In genomic region chr19:277581-278165, GRCh38 we compare ENCODE assay signal across 15 cellular contexts. TPM values are rescaled to one million over a fixed set of nuclear protein-coding genes. Genes with fewer than 3 reads are reported as not detected.
DNase-seq lines count a peak whose midpoint lies in the region; TF ChIP-seq lines count a peak whose summit lies in the region.
"Had no signal": no experiment of that assay in that cellular context is flagged by ENCODE, and none has a peak within 500 bp of the region (broad histone marks: within the 10 kb centered on the region; RNA-seq: fewer than 3 reads in every experiment).

No MANE protein-coding gene starts in this region.

- H3K9me3 ChIP-seq in endodermal cell (ENCODE audit: control insufficient read depth, low read length), result no peaks in the 10 kb centered on the region
- no peaks in the 10 kb centered on the region for H3K9me3 ChIP-seq in mesenchymal stem cell (ENCODE audit: control insufficient read depth, low read length)
- H3K9me3 ChIP-seq: colonic mucosa, Peyer's patch had no signal

- H3K4me3 Mint-ChIP-seq in endodermal cell (no peak overlapping the region), glutamatergic neuron (ENCODE audit: unreplicated experiment) (no peak overlapping the region), mesothelial cell of epicardium (no peak overlapping the region)
- H3K4me3 Mint-ChIP-seq: CD4-positive, alpha-beta T cell had no signal

- no peak overlapping the region for H2AK5ac ChIP-seq in mesenchymal stem cell (ENCODE audit: low read length, severe bottlenecking)

- H3K23ac ChIP-seq in mesenchymal stem cell (ENCODE audit: low read length in 2 of 2), result no peak overlapping the region

- H3K9me3 Mint-ChIP-seq in endodermal cell, result no peaks in the 10 kb centered on the region
- no peaks in the 10 kb centered on the region for H3K9me3 Mint-ChIP-seq in glutamatergic neuron (ENCODE audit: unreplicated experiment)
- no peaks in the 10 kb centered on the region for H3K9me3 Mint-ChIP-seq in mesothelial cell of epicardium
- H3K9me3 Mint-ChIP-seq: activated naive CD4-positive, alpha-beta T cell treated with anti-CD3 and anti-CD28 coated beads, Interleukin-2, amount 50 U/mL, for 72 hours; CD4-positive, alpha-beta T cell had no signal

- H3K4me1 ChIP-seq in endodermal cell (ENCODE audit: control insufficient read depth, insufficient read depth, low read length) (no peaks in the 10 kb centered on the region), mesenchymal stem cell (ENCODE audit: control insufficient read depth, insufficient read depth, low read depth, low read length) (peaks cover 1% of the 10 kb centered on the region)
- H3K4me1 ChIP-seq: colonic mucosa, Peyer's patch had no signal

- H4K8ac ChIP-seq in mesenchymal stem cell (ENCODE audit: low read length), result no peak overlapping the region

- no peak overlapping the region for H2BK15ac ChIP-seq in mesenchymal stem cell (ENCODE audit: low read depth, poor library complexity, severe bottlenecking)

- H3K27me3 ChIP-seq in endodermal cell (ENCODE audit: control insufficient read depth, insufficient read depth, low read length, poor library complexity, severe bottlenecking), result no peaks in the 10 kb centered on the region
- H3K27me3 ChIP-seq in mesenchymal stem cell (ENCODE audit: control insufficient read depth in 1 of 2, insufficient read depth in 1 of 2, low read length in 2 of 2), result peaks cover 13 to 48% of the 10 kb centered on the region in 2 experiments
- H3K27me3 ChIP-seq: colonic mucosa, Peyer's patch had no signal

- H3K18ac ChIP-seq in mesenchymal stem cell (ENCODE audit: low read depth in 1 of 2, low read length in 2 of 2), result no peak overlapping the region

- no peak overlapping the region for H2BK12ac ChIP-seq in mesenchymal stem cell (ENCODE audit: low read length in 2 of 2)

- H3K4me2 ChIP-seq in mesenchymal stem cell (ENCODE audit: low read length, poor library complexity, severe bottlenecking), result no peak overlapping the region

- H3K14ac ChIP-seq in mesenchymal stem cell (ENCODE audit: low read length in 2 of 2), result no peak overlapping the region

- no peak overlapping the region for H4K91ac ChIP-seq in mesenchymal stem cell (ENCODE audit: low read length)

- no peak overlapping the region for H2BK5ac ChIP-seq in mesenchymal stem cell (ENCODE audit: low read depth, low read length, poor library complexity, severe bottlenecking)

- H2BK120ac ChIP-seq in mesenchymal stem cell (ENCODE audit: low read depth, low read length), result no peak overlapping the region

- H3K27me3 Mint-ChIP-seq in endodermal cell (ENCODE audit: insufficient read depth) (peaks cover under 1% of the 10 kb centered on the region), glutamatergic neuron (ENCODE audit: unreplicated experiment) (peaks cover 2% of the 10 kb centered on the region), mesothelial cell of epicardium (ENCODE audit: low read depth) (peaks cover 51% of the 10 kb centered on the region)

- in situ Hi-C loops in GM13977 (cut with MboI; ENCODE audit: low pct_unique_long_range_greater_than_20kb, low sequenced_read_pairs, unreplicated experiment), result no loop called here

- no peak overlapping the region for H2AFZ ChIP-seq in mesenchymal stem cell (ENCODE audit: low read depth, low read length)

- peak; percentile 6 for DNase-seq in GM13977 (ENCODE audit: low spot score)
- peak; percentile 29 for DNase-seq in MV-4-11 (lab: John Stamatoyannopoulos, UW)
- DNase-seq in endodermal cell, result peak; percentile 88
- DNase-seq in mesenchymal stem cell, result peak; percentile 34
- no peak for DNase-seq in glutamatergic neuron
- DNase-seq in mesothelial cell of epicardium (ENCODE audit: low spot score in 2 of 2, unreplicated experiment in 2 of 2), result no peak
- no peak for DNase-seq in activated CD4-positive, CD25-positive, alpha-beta regulatory T cell treated with anti-CD3 and anti-CD28 coated beads, Interleukin-2, amount 50 U/mL, for 72 hours
- DNase-seq in SW480 (ENCODE audit: low spot score), result no peak
- DNase-seq: CD4-positive, alpha-beta T cell; colonic mucosa; GDM1; NCI-H524; substantia nigra had no signal

- TF ChIP-seq CTCF in GM13977 (IDR thresholded peaks at IDR 0.05; ENCODE audit: extremely low read depth, insufficient read depth, missing control alignments), result no peak
- no peak for TF ChIP-seq CTCF in endodermal cell (conservative IDR thresholded peaks at IDR 0.05)
- TF ChIP-seq CTCF in glutamatergic neuron (IDR thresholded peaks at IDR 0.05; ENCODE audit: partially characterized antibody, unreplicated experiment), result no peak
- TF ChIP-seq CTCF in mesothelial cell of epicardium (IDR thresholded peaks at IDR 0.05; ENCODE audit: unreplicated experiment), result no peak

- H3K4me3 ChIP-seq in endodermal cell (ENCODE audit: low read length) (no peak overlapping the region), mesenchymal stem cell (ENCODE audit: insufficient read depth in 1 of 2, low read depth in 1 of 2, low read length in 2 of 2) (no peak overlapping the region)
- H3K4me3 ChIP-seq: colonic mucosa, Peyer's patch had no signal

- H3K4ac ChIP-seq in mesenchymal stem cell (ENCODE audit: low read depth in 1 of 2, low read length in 2 of 2), result no peak overlapping the region

- H3K36me3 Mint-ChIP-seq in endodermal cell (ENCODE audit: low read depth) (peaks cover 25% of the 10 kb centered on the region), glutamatergic neuron (ENCODE audit: unreplicated experiment) (no peaks in the 10 kb centered on the region), mesothelial cell of epicardium (no peaks in the 10 kb centered on the region)
- H3K36me3 Mint-ChIP-seq: activated naive CD4-positive, alpha-beta T cell treated with anti-CD3 and anti-CD28 coated beads, Interleukin-2, amount 50 U/mL, for 72 hours had no signal

- no peaks in the 10 kb centered on the region for H3K36me3 ChIP-seq in endodermal cell (ENCODE audit: control insufficient read depth, insufficient read depth, low read length)
- H3K36me3 ChIP-seq in mesenchymal stem cell (ENCODE audit: control insufficient read depth in 1 of 2, insufficient read depth in 2 of 2, low read depth in 1 of 2, low read length in 2 of 2), result peaks cover 0 to 15% of the 10 kb centered on the region in 2 experiments
- H3K36me3 ChIP-seq: colonic mucosa had no signal

- H3K4me1 Mint-ChIP-seq in endodermal cell (peaks cover 16% of the 10 kb centered on the region), glutamatergic neuron (ENCODE audit: low read depth, unreplicated experiment) (peaks cover 5% of the 10 kb centered on the region), mesothelial cell of epicardium (no peaks in the 10 kb centered on the region)

- WGBS in endodermal cell (ENCODE audit: insufficient coverage in 1 of 2, insufficient read length in 1 of 2), 2 experiments, result 46 to 55% methylated on average over 12 to 21 of the region's 21 CpGs
- 50% methylated on average over 21 of the region's 21 CpGs for WGBS in mesenchymal stem cell

- no peak overlapping the region for H3K27ac Mint-ChIP-seq in endodermal cell
- no peak overlapping the region for H3K27ac Mint-ChIP-seq in glutamatergic neuron (ENCODE audit: unreplicated experiment)
- H3K27ac Mint-ChIP-seq in mesothelial cell of epicardium, result no peak overlapping the region
- H3K27ac Mint-ChIP-seq: activated naive CD4-positive, alpha-beta T cell treated with anti-CD3 and anti-CD28 coated beads, Interleukin-2, amount 50 U/mL, for 72 hours; CD4-positive, alpha-beta T cell had no signal

- H3K9ac ChIP-seq in endodermal cell (ENCODE audit: extremely low read depth, low read length, poor library complexity, severe bottlenecking) (no peak overlapping the region), mesenchymal stem cell (ENCODE audit: low read length) (no peak overlapping the region)

- no peak overlapping the region for H3K27ac ChIP-seq in endodermal cell (ENCODE audit: low read depth, low read length)
- H3K27ac ChIP-seq in mesenchymal stem cell (ENCODE audit: low read length, poor library complexity, severe bottlenecking), result no peak overlapping the region
- H3K27ac ChIP-seq: colonic mucosa, Peyer's patch had no signal

- no peaks in the 10 kb centered on the region for H3K79me1 ChIP-seq in mesenchymal stem cell (replicated peaks; ENCODE audit: low read length, poor library complexity, severe bottlenecking)

RNA-seq across cellular contexts. Expression of gene PLPP2, which starts 13.5 kb away (rescaled TPM):
- total RNA-seq in endodermal cell (10 to 100 TPM; 49.9 to 56.9 TPM), glutamatergic neuron (ENCODE audit: unreplicated experiment) (0.64 TPM), mesothelial cell of epicardium (8.0 to 8.8 TPM (median 8.4 TPM) in 3 replicates)
- polyA plus RNA-seq in endodermal cell (2013, experiment 1 of 2), result 5.0 TPM
- 5.8 TPM for polyA plus RNA-seq in endodermal cell (2013, experiment 2 of 2)
- 4.8 TPM for polyA plus RNA-seq in mesenchymal stem cell (2013, experiment 1 of 2)
- 5.1 TPM for polyA plus RNA-seq in mesenchymal stem cell (2013, experiment 2 of 2)

Comparison
In these comparisons a context has a peak if more than half of its experiments do, and no peak if none do; other contexts are left out.
1. DNase-seq: peak in GM13977 (single experiment), MV-4-11 (single experiment), endodermal cell (single experiment) and mesenchymal stem cell (single experiment); none in glutamatergic neuron (single experiment), mesothelial cell of epicardium (0 of 2), activated CD4-positive, CD25-positive, alpha-beta regulatory T cell treated with anti-CD3 and anti-CD28 coated beads, Interleukin-2, amount 50 U/mL, for 72 hours (single experiment) and SW480 (single experiment).